13 cellular contexts compared by ENCODE assay signal in genomic region chr14:32345311-32345771, GRCh38. TPM values are rescaled to one million over a fixed set of nuclear protein-coding genes. Genes with fewer than 3 reads are reported as not detected.
DNase-seq lines count a peak whose midpoint lies in the region; ATAC-seq and TF ChIP-seq lines count a peak whose summit lies in the region.
"Had no signal": no experiment of that assay in that cellular context is flagged by ENCODE, and none has a peak within 500 bp of the region (broad histone marks: within the 10 kb centered on the region; RNA-seq: fewer than 3 reads in every experiment).

No MANE protein-coding gene starts in this region.

- intact Hi-C loops in heart left ventricle (cut with DNase I): no loop called here
- intact Hi-C loops in cardiac septum (cut with DNase I): no loop called here
- intact Hi-C loops in transverse colon (cut with DNase I; ENCODE audit: low total_unique reads): no loop called here

- H3K4me1 ChIP-seq in heart left ventricle: peaks cover 0 to 7% (median 0%) of the 10 kb centered on the region in 12 donors
- peaks cover 0 to 5% (median 0%) of the 10 kb centered on the region in 4 donors for H3K4me1 ChIP-seq in transverse colon

- H3K36me3 ChIP-seq in heart left ventricle (no peaks in the 10 kb centered on the region), transverse colon (no peaks in the 10 kb centered on the region)

- H3K9me3 ChIP-seq in heart left ventricle (no peaks in the 10 kb centered on the region), transverse colon (no peaks in the 10 kb centered on the region)

- H3K9me3 Mint-ChIP-seq in activated naive CD8-positive, alpha-beta T cell treated with anti-CD3 and anti-CD28 coated beads for 36 hours: no peaks in the 10 kb centered on the region
- H3K9me3 Mint-ChIP-seq: nephron had no signal

- H3K27me3 Mint-ChIP-seq in activated naive CD8-positive, alpha-beta T cell treated with anti-CD3 and anti-CD28 coated beads for 36 hours: no peaks in the 10 kb centered on the region

- no peak for TF ChIP-seq EP300 in transverse colon (IDR thresholded peaks at IDR 0.05; ENCODE audit: low read depth)

- no peak overlapping the region for H3K4me3 Mint-ChIP-seq in activated naive CD8-positive, alpha-beta T cell treated with anti-CD3 and anti-CD28 coated beads for 36 hours
- H3K4me3 Mint-ChIP-seq: nephron had no signal

- H3K4me3 ChIP-seq in heart left ventricle: no peak overlapping the region
- H3K4me3 ChIP-seq in cardiac fibroblast (replicated peaks in 1 of 2; ENCODE audit: low read depth in 2 of 2, low read length in 2 of 2): no peak overlapping the region
- no peak overlapping the region for H3K4me3 ChIP-seq in transverse colon

- H3K4me1 Mint-ChIP-seq in activated naive CD8-positive, alpha-beta T cell treated with anti-CD3 and anti-CD28 coated beads for 36 hours: peaks cover 4% of the 10 kb centered on the region

- H3K27ac ChIP-seq in heart left ventricle (no peak overlapping the region), transverse colon (no peak overlapping the region)
- H3K27ac ChIP-seq: RWPE1 had no signal

- 73 to 83% (median 75%) methylated on average over 1 of the region's 1 CpG for WGBS in heart left ventricle, 4 donors
- 75 to 88% methylated on average over 1 of the region's 1 CpG for WGBS in transverse colon (ENCODE audit: low coverage in 1 of 2), 2 donors

- H3K36me3 Mint-ChIP-seq in activated naive CD8-positive, alpha-beta T cell treated with anti-CD3 and anti-CD28 coated beads for 36 hours: no peaks in the 10 kb centered on the region

- in situ Hi-C loops in transverse colon (cut with MboI; ENCODE audit: low pct_ligation_motif_present in 1 of 4, low pct_unique_long_range_greater_than_20kb in 1 of 4, low sequenced_read_pairs in 3 of 4): no loop called here

- H3K27me3 ChIP-seq in heart left ventricle (no peaks in the 10 kb centered on the region), transverse colon (no peaks in the 10 kb centered on the region)

- no peak for TF ChIP-seq POLR2A in heart left ventricle (IDR thresholded peaks at IDR 0.05)
- no peak for TF ChIP-seq POLR2A in transverse colon (IDR thresholded peaks at IDR 0.05)

- H3K27ac Mint-ChIP-seq in activated naive CD8-positive, alpha-beta T cell treated with anti-CD3 and anti-CD28 coated beads for 36 hours: no peak overlapping the region

- ATAC-seq in heart left ventricle: peak in 3 of 4 donors; percentile 33 to 60 (median 47)
- no peak for ATAC-seq in HG02678 (IDR thresholded peaks at IDR 0.05; ENCODE audit: unreplicated experiment)

- DNase-seq in heart left ventricle: no peak
- DNase-seq in cardiac septum (ENCODE audit: low spot score): no peak
- peak; percentile 24 to 47 for DNase-seq in cardiac fibroblast (ENCODE audit: low read depth in 2 of 2)
- peak; percentile 52 for DNase-seq in kidney tubule cell (ENCODE audit: low spot score)
- peak; percentile 21 for DNase-seq in transverse colon
- DNase-seq in activated naive CD8-positive, alpha-beta T cell treated with anti-CD3 and anti-CD28 coated beads for 36 hours: no peak
- no peak for DNase-seq in NCI-H345 treated with DMSO at 0.1 percent for 48 hours (lab: John Stamatoyannopoulos, UW; ENCODE audit: unreplicated experiment)
- DNase-seq: DMS53; NCI-H226; stimulated activated CD4-positive, alpha-beta T cell treated with anti-CD3 and anti-CD28 coated beads, Interleukin-12 subunit alpha, Interleukin-12 subunit beta, amount 100 ng/mL, for 4 hours had no signal

- TF ChIP-seq CTCF in heart left ventricle (IDR thresholded peaks at IDR 0.05): peak in 1 of 12 donors; percentile 16
- TF ChIP-seq CTCF in cardiac fibroblast (IDR thresholded peaks at IDR 0.05; ENCODE audit: low read depth, low read length): no peak
- no peak for TF ChIP-seq CTCF in transverse colon (IDR thresholded peaks at IDR 0.05)

RNA-seq across cellular contexts. Expression of gene AKAP6, which starts 16.2 kb away (rescaled TPM):
- total RNA-seq in heart left ventricle (100 to 1,000 TPM; 157 to 303 (median 232) TPM), cardiac septum (249 TPM), transverse colon (10 to 100 TPM in 2 of 4 donors, 1 to 10 TPM in 2; 6.3 to 16.7 (median 9.7) TPM)
- polyA plus RNA-seq in heart left ventricle: 10 to 100 TPM; 20.4 to 49.3 TPM
- total RNA-seq in activated naive CD8-positive, alpha-beta T cell treated with anti-CD3 and anti-CD28 coated beads for 36 hours: 1 to 10 TPM; 1.3 to 2.1 TPM

Comparison
In these comparisons a context has a peak if more than half of its experiments do, and no peak if none do; other contexts are left out.
1. DNase-seq: peak in cardiac fibroblast (2 of 2), kidney tubule cell (single experiment) and transverse colon (single experiment); none in heart left ventricle (0 of 5), cardiac septum (single experiment), activated naive CD8-positive, alpha-beta T cell treated with anti-CD3 and anti-CD28 coated beads for 36 hours (single experiment) and NCI-H345 treated with DMSO at 0.1 percent for 48 hours (single experiment).
2. RNA of gene AKAP6, which starts 16.2 kb away (total RNA-seq): 249 TPM in cardiac septum (single experiment) and 157 to 303 TPM in heart left ventricle; 6.3 to 16.7 TPM in transverse colon and 1.3 to 2.1 TPM in activated naive CD8-positive, alpha-beta T cell treated with anti-CD3 and anti-CD28 coated beads for 36 hours; every median in the first group is over 4 times any median in the second.